8 cellular contexts compared by ENCODE assay signal in genomic region chr13:72808917-72809500, GRCh38. TPM values are rescaled to one million over a fixed set of nuclear protein-coding genes. Genes with fewer than 3 reads are reported as not detected.
DNase-seq lines count a peak whose midpoint lies in the region; TF ChIP-seq lines count a peak whose summit lies in the region.

No MANE protein-coding gene starts in this region.

- H3K4me3 ChIP-seq in brain microvascular endothelial cell (ENCODE audit: low read depth, low read length) (no peak overlapping the region), WERI-Rb-1 (ENCODE audit: low read depth, low read length) (no peak overlapping the region)

- H3K9me3 ChIP-seq in WERI-Rb-1 (ENCODE audit: severe bottlenecking): no peaks in the 10 kb centered on the region

- no peaks in the 10 kb centered on the region for H3K27me3 ChIP-seq in brain microvascular endothelial cell (replicated peaks)
- H3K27me3 ChIP-seq in WERI-Rb-1 (ENCODE audit: insufficient read depth, low read depth, severe bottlenecking): no peaks in the 10 kb centered on the region

- TF ChIP-seq CTCF in brain microvascular endothelial cell (IDR thresholded peaks at IDR 0.05; ENCODE audit: low read depth, low read length, missing control alignments) (no peak), WERI-Rb-1 (IDR thresholded peaks at IDR 0.05; ENCODE audit: low read depth, low read length) (no peak)

- in situ Hi-C loops in brain microvascular endothelial cell (cut with HindIII; ENCODE audit: low pct_ligation_motif_present, low sequenced_read_pairs): no loop called here

- H3K36me3 ChIP-seq in brain microvascular endothelial cell (replicated peaks) (no peaks in the 10 kb centered on the region), WERI-Rb-1 (peaks cover 10% of the 10 kb centered on the region)

- H3K27ac ChIP-seq in epithelial cell of prostate (peak overlapping the region; percentile 14), brain microvascular endothelial cell (no peak overlapping the region), WERI-Rb-1 (no peak overlapping the region)

- peak; percentile 39 for DNase-seq in DMS 273 (lab: John Stamatoyannopoulos, UW; ENCODE audit: unreplicated experiment)
- no peak for DNase-seq in DMS 273 treated with DMSO at 0.1 percent for 48 hours (lab: John Stamatoyannopoulos, UW)
- peak; percentile 23 for DNase-seq in NCI-H345 treated with DMSO at 0.1 percent for 48 hours (lab: John Stamatoyannopoulos, UW; ENCODE audit: unreplicated experiment)
- DNase-seq in epithelial cell of prostate (ENCODE audit: low read depth, low spot score): no peak
- peak; percentile 16 for DNase-seq in renal cortical epithelial cell (ENCODE audit: low read depth)
- no peak for DNase-seq in NCI-H526 treated with DMSO at 0.1 percent for 48 hours (lab: John Stamatoyannopoulos, UW)
- DNase-seq in brain microvascular endothelial cell: no peak
- DNase-seq in WERI-Rb-1: no peak

RNA-seq across cellular contexts. Expression of gene PIBF1, which starts 27.1 kb away (rescaled TPM):
- 17.0 and 27.6 TPM in 2 replicates for total RNA-seq in renal cortical epithelial cell

RNA-seq across cellular contexts. Expression of gene DIS3, which starts 27.3 kb away (rescaled TPM):
- 48.1 and 49.0 TPM in 2 replicates for total RNA-seq in renal cortical epithelial cell

Comparison
In these comparisons a context has a peak if more than half of its experiments do, and no peak if none do; other contexts are left out.
1. DNase-seq: peak in DMS 273 (single experiment), NCI-H345 treated with DMSO at 0.1 percent for 48 hours (single experiment) and renal cortical epithelial cell (single experiment); none in DMS 273 treated with DMSO at 0.1 percent for 48 hours (single experiment), epithelial cell of prostate (single experiment), NCI-H526 treated with DMSO at 0.1 percent for 48 hours (single experiment), brain microvascular endothelial cell (single experiment) and WERI-Rb-1 (single experiment).